In the genomic region with DNA sequence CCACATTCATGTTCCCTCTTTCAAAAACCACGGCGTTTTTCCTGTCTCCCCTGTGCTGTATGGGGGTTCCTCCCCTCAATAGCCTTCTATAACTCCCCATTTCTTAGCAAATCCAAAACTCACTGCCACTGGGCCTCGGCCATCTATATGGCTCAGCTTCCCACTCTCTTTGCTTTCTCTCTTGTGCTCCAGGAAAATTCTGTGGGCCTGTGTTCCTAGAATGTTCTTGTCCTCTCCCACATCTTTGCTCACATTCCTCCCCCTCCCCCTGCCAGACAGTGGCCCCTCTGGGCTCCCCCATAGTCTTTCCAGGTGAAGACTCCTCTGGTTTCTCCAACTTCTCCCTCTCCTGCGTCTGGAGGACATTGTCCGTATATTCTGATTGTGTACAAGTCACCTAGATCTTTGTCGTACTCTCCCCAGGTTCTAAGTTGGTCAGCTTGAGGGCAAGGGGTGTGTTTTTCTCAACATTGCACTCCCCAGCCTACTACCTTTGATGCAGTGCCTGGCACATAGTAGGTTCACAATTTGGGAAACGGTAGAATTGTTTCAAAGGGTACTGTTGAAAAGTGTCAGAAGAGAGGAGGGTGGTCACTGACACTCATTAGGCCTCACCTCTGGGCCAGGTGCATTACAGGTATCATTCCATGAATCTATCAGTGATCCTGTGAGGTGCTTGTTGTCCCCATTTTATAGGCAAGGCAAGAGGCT, we compare ENCODE assay signal across 1 cellular context.
TF ChIP-seq lines count a peak whose summit lies in the region.

No MANE protein-coding gene starts in this region.

TF ChIP-seq in K562, 482 proteins besides CTCF, POLR2A, EP300 and RAD21:
- TF ChIP-seq, protein P1, sequence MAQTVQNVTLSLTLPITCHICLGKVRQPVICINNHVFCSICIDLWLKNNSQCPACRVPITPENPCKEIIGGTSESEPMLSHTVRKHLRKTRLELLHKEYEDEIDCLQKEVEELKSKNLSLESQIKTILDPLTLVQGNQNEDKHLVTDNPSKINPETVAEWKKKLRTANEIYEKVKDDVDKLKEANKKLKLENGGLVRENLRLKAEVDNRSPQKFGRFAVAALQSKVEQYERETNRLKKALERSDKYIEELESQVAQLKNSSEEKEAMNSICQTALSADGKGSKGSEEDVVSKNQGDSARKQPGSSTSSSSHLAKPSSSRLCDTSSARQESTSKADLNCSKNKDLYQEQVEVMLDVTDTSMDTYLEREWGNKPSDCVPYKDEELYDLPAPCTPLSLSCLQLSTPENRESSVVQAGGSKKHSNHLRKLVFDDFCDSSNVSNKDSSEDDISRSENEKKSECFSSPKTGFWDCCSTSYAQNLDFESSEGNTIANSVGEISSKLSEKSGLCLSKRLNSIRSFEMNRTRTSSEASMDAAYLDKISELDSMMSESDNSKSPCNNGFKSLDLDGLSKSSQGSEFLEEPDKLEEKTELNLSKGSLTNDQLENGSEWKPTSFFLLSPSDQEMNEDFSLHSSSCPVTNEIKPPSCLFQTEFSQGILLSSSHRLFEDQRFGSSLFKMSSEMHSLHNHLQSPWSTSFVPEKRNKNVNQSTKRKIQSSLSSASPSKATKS (CRISPR knock-in tag; IDR thresholded peaks at IDR 0.05), result no peak
- TF ChIP-seq HIVEP1 (CRISPR knock-in tag; IDR thresholded peaks at IDR 0.05), result no peak
- no peak for TF ChIP-seq BDP1 (IDR thresholded peaks at IDR 0.05; ENCODE audit: insufficient read depth, insufficient read length)
- TF ChIP-seq, protein P2, sequence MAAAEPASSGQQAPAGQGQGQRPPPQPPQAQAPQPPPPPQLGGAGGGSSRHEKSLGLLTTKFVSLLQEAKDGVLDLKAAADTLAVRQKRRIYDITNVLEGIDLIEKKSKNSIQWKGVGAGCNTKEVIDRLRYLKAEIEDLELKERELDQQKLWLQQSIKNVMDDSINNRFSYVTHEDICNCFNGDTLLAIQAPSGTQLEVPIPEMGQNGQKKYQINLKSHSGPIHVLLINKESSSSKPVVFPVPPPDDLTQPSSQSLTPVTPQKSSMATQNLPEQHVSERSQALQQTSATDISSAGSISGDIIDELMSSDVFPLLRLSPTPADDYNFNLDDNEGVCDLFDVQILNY (CRISPR knock-in tag; IDR thresholded peaks at IDR 0.05), result no peak
- TF ChIP-seq XRCC4 (IDR thresholded peaks at IDR 0.05; ENCODE audit: extremely low read depth, insufficient read depth, insufficient read length), result no peak
- peak; percentile 94 for TF ChIP-seq ZKSCAN1 (IDR thresholded peaks at IDR 0.05; ENCODE audit: low read depth, low read length)
- no peak for TF ChIP-seq ZNF134 (CRISPR knock-in tag; conservative IDR thresholded peaks at IDR 0.05)
- no peak for TF ChIP-seq ZEB2 (IDR thresholded peaks at IDR 0.05)
TF ChIP-seq in K562: peak in this region for 1.
